8 cellular contexts compared by ENCODE assay signal in genomic region chr6:144149894-144150672, GRCh38. TPM values are rescaled to one million over a fixed set of nuclear protein-coding genes. Genes with fewer than 3 reads are reported as not detected.
DNase-seq lines count a peak whose midpoint lies in the region; ATAC-seq and TF ChIP-seq lines count a peak whose summit lies in the region.

Gene STX11 (plus strand): TSS chr6:144150517. CDS start chr6:144186628, 36,111 bp downstream.

- H3K27ac Mint-ChIP-seq in progenitor cell of endocrine pancreas, result peak within 1 kb of the TSS; percentile 30

- DNase-seq in CD1c-positive myeloid dendritic cell (ENCODE audit: extremely low spot score), result peak; percentile 97
- DNase-seq in activated naive CD4-positive, alpha-beta T cell treated with anti-CD3 and anti-CD28 coated beads, Interleukin-2, amount 50 U/mL, for 16 hours, result peak; percentile 84
- DNase-seq in heart left ventricle, result peak; percentile 82 to 90 (median 85)
- peak; percentile 30 for DNase-seq in progenitor cell of endocrine pancreas (ENCODE audit: low spot score, unreplicated experiment)

- peak in 1 of 2 donors; percentile 84 for TF ChIP-seq POLR2A in heart left ventricle (IDR thresholded peaks at IDR 0.05)

- H3K27ac ChIP-seq in heart left ventricle (peak within 1 kb of the TSS; percentile 10 to 97 (median 77)), urinary bladder (ENCODE audit: low read depth) (peak within 1 kb of the TSS; percentile 35)

- H3K4me3 Mint-ChIP-seq in progenitor cell of endocrine pancreas (ENCODE audit: low read depth), result peak within 1 kb of the TSS; percentile 79

- H3K36me3 Mint-ChIP-seq in progenitor cell of endocrine pancreas (ENCODE audit: insufficient read depth), result no peaks in the 10 kb centered on the region

- H3K4me1 Mint-ChIP-seq in progenitor cell of endocrine pancreas (ENCODE audit: low read depth), result peaks cover 8% of the 10 kb centered on the region

- intact Hi-C loops in heart left ventricle (cut with DNase I), result loop anchor here (1.0 to 10.0 kb wide), 9 partner anchors 43 to 137 kb away; partner anchors contain the start of gene UTRN (in 2 of the 10)

- ATAC-seq in GM19452 (IDR thresholded peaks at IDR 0.05; ENCODE audit: unreplicated experiment), result peak; percentile 63
- peak; percentile 48 for ATAC-seq in HG03565 (IDR thresholded peaks at IDR 0.05; ENCODE audit: unreplicated experiment)
- peak; percentile 66 for ATAC-seq in SK-N-SH treated with all-trans-retinoic acid at 6 μM for 48 hours
- ATAC-seq in heart left ventricle, result peak; percentile 80 to 97 (median 94)

- WGBS in heart left ventricle, 4 donors, result 1 to 2% (median 1%) methylated on average over 36 to 90 of the region's 90 CpGs
- under 1% methylated on average over 90 of the region's 90 CpGs for WGBS in urinary bladder

- peaks cover 85% of the 10 kb centered on the region for H3K27me3 Mint-ChIP-seq in progenitor cell of endocrine pancreas

- H3K9me3 Mint-ChIP-seq in progenitor cell of endocrine pancreas (ENCODE audit: low read depth), result no peaks in the 10 kb centered on the region

- peak in 2 of 12 donors; percentile 21 to 46 for TF ChIP-seq CTCF in heart left ventricle (IDR thresholded peaks at IDR 0.05)
- no peak for TF ChIP-seq CTCF in progenitor cell of endocrine pancreas (IDR thresholded peaks at IDR 0.05; ENCODE audit: unreplicated experiment)

- H3K36me3 ChIP-seq in heart left ventricle, result peaks cover 0 to 4% (median 0%) of the 10 kb centered on the region in 9 donors
- no peaks in the 10 kb centered on the region for H3K36me3 ChIP-seq in urinary bladder (ENCODE audit: insufficient read depth)

- H3K4me3 ChIP-seq in heart left ventricle, result peak within 1 kb of the TSS; percentile 64 to 95 (median 78)
- peak within 1 kb of the TSS; percentile 74 for H3K4me3 ChIP-seq in urinary bladder (ENCODE audit: low read depth, low read length)

- H3K9me3 ChIP-seq in heart left ventricle, result no peaks in the 10 kb centered on the region

- H3K27me3 ChIP-seq in heart left ventricle, result no peaks in the 10 kb centered on the region

- peaks cover 0 to 51% (median 10%) of the 10 kb centered on the region in 12 donors for H3K4me1 ChIP-seq in heart left ventricle
- H3K4me1 ChIP-seq in urinary bladder (ENCODE audit: insufficient read depth), result no peaks in the 10 kb centered on the region

TF ChIP-seq in SK-N-SH treated with all-trans-retinoic acid at 6 μM for 48 hours, 23 proteins besides CTCF, POLR2A, EP300 and RAD21:
- TF ChIP-seq ISL1 (CRISPR knock-in tag; IDR thresholded peaks at IDR 0.05) (no peak), SNAI2 (CRISPR knock-in tag; IDR thresholded peaks at IDR 0.05) (no peak), PPARA (CRISPR knock-in tag; IDR thresholded peaks at IDR 0.05; ENCODE audit: borderline replicate concordance) (no peak), CREB5 (CRISPR knock-in tag; IDR thresholded peaks at IDR 0.05; ENCODE audit: low read depth) (no peak), ZNF70 (CRISPR knock-in tag; IDR thresholded peaks at IDR 0.05) (no peak)

RNA-seq across cellular contexts. Expression of gene STX11, which starts in this region (rescaled TPM):
- total RNA-seq in heart left ventricle, result 10 to 100 TPM in 4 of 9 donors, 1 to 10 TPM in 5; 5.4 to 21.0 (median 9.0) TPM
- polyA plus RNA-seq in heart left ventricle, result 10 to 100 TPM in 1 of 2 donors, 1 to 10 TPM in 1; 4.7 to 13.7 TPM
- not detected in 2 replicates for total RNA-seq in progenitor cell of endocrine pancreas
- total RNA-seq in urinary bladder, result 2.7 TPM
- 4.4 TPM for polyA plus RNA-seq in urinary bladder

Comparison
In these comparisons a context has a peak if more than half of its experiments do, and no peak if none do; other contexts are left out.
1. Peak in every context shown above with its lines: DNase-seq, ATAC-seq, H3K4me3 ChIP-seq and H3K27ac ChIP-seq.
2. Peak in DNase-seq in progenitor cell of endocrine pancreas; RNA of the gene not detected or under 1 TPM.
3. DNase-seq: peak in every context shown above with its lines; median percentile 97 in CD1c-positive myeloid dendritic cell; 85 in heart left ventricle; 84 in activated naive CD4-positive, alpha-beta T cell treated with anti-CD3 and anti-CD28 coated beads, Interleukin-2, amount 50 U/mL, for 16 hours; 30 in progenitor cell of endocrine pancreas.